ENCODE assay signal across 20 cellular contexts in genomic region chr17:77531641-77532040, GRCh38.
"Had no signal": no experiment of that assay in that cellular context is flagged by ENCODE, and none has a peak within 500 bp of the region (broad histone marks: within the 10 kb centered on the region; RNA-seq: fewer than 3 reads in every experiment).

No MANE protein-coding gene starts in this region.

- H3K4me1 Mint-ChIP-seq: activated CD4-positive, alpha-beta T cell treated with anti-CD3 and anti-CD28 coated beads, Interleukin-2, amount 10 ng/mL, durations not matched to agents 24 days and 14 days had no signal

- H3K4me3 Mint-ChIP-seq: activated CD4-positive, alpha-beta T cell treated with anti-CD3 and anti-CD28 coated beads, Interleukin-2, amount 10 ng/mL, durations not matched to agents 24 days and 14 days; activated CD8-positive, alpha-beta memory T cell treated with anti-CD3 and anti-CD28 coated beads, Interleukin-2, amount 10 ng/mL, durations not matched to agents 7 days and 5 days; WTC11 had no signal

- H3K27ac Mint-ChIP-seq: activated CD4-positive, alpha-beta T cell treated with anti-CD3 and anti-CD28 coated beads, Interleukin-2, amount 10 ng/mL, durations not matched to agents 24 days and 14 days; activated CD8-positive, alpha-beta memory T cell treated with anti-CD3 and anti-CD28 coated beads, Interleukin-2, amount 10 ng/mL, durations not matched to agents 7 days and 5 days; activated naive CD4-positive, alpha-beta T cell treated with anti-CD3 and anti-CD28 coated beads, Interleukin-2, amount 50 U/mL, for 72 hours; WTC11 had no signal

- ATAC-seq: activated CD8-positive, alpha-beta memory T cell treated with anti-CD3 and anti-CD28 coated beads, Interleukin-2, amount 10 ng/mL, durations not matched to agents 7 days and 5 days; activated naive CD4-positive, alpha-beta T cell treated with anti-CD3 and anti-CD28 coated beads, Interleukin-2, amount 50 U/mL, for 72 hours; K562; WTC11 had no signal

- DNase-seq: activated CD4-positive, alpha-beta T cell treated with anti-CD3 and anti-CD28 coated beads, Interleukin-2, amount 10 ng/mL, durations not matched to agents 24 days and 14 days; activated CD4-positive, alpha-beta T cell treated with anti-CD3 and anti-CD28 coated beads, Interleukin-2, amount 50 U/mL, for 48 hours; activated CD4-positive, CD25-positive, alpha-beta regulatory T cell treated with anti-CD3 and anti-CD28 coated beads, Interleukin-2, amount 50 U/mL, for 72 hours; activated CD8-positive, alpha-beta memory T cell treated with anti-CD3 and anti-CD28 coated beads, Interleukin-2, amount 10 ng/mL, durations not matched to agents 7 days and 5 days; brain microvascular endothelial cell; Karpas-422; MM.1S; NCI-H1105; NCI-H1436; NCI-H1694 treated with DMSO at 0.1 percent for 48 hours; NCI-H2081; NCI-H446; NCI-H524; Peyer's patch; Right ventricle myocardium superior; SJCRH30; SK-N-SH had no signal

- H3K9me3 Mint-ChIP-seq: activated CD4-positive, alpha-beta T cell treated with anti-CD3 and anti-CD28 coated beads, Interleukin-2, amount 10 ng/mL, durations not matched to agents 24 days and 14 days had no signal

- H3K36me3 Mint-ChIP-seq: activated CD8-positive, alpha-beta memory T cell treated with anti-CD3 and anti-CD28 coated beads, Interleukin-2, amount 10 ng/mL, durations not matched to agents 7 days and 5 days had no signal
